In the genomic region with DNA sequence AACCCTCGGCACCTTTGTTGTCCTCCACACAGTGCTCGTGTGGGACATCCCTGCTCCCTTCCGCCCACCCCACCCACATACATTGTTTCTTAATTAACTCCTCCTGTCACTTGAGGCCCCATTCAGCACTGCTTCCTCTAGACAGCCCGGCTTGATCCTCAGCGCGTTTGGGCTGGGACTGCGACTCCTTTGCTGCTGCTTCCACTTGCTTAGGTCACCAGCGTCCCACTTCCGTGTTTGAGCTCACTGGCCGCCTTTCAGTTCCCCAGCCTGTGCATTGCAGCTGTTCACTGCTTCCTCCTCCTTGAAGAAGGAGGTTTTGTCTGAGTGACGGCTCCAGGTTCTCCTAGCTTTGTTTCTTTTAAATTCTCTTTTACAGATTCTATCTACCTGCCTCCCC, we compare ENCODE assay signal across 7 cellular contexts. TPM values are rescaled to one million over a fixed set of nuclear protein-coding genes. Genes with fewer than 3 reads are reported as not detected.
DNase-seq lines count a peak whose midpoint lies in the region; ATAC-seq and TF ChIP-seq lines count a peak whose summit lies in the region.

No MANE protein-coding gene starts in this region.

- peaks cover 7% of the 10 kb centered on the region for H3K36me3 ChIP-seq in upper lobe of right lung

- peak overlapping the region; percentile 37 for H3K27ac ChIP-seq in upper lobe of right lung

- peak overlapping the region; percentile 5 for H3K4me3 ChIP-seq in upper lobe of right lung

- ATAC-seq in GM19463 (IDR thresholded peaks at IDR 0.05; ENCODE audit: unreplicated experiment), result peak; percentile 68
- peak; percentile 49 for ATAC-seq in HG03565 (IDR thresholded peaks at IDR 0.05; ENCODE audit: unreplicated experiment)
- ATAC-seq in activated CD8-positive, alpha-beta T cell treated with anti-CD3 and anti-CD28 coated beads, Interleukin-2, amount 10 ng/mL, durations not matched to agents 7 days and 5 days, result peak; percentile 93
- peak; percentile 47 for ATAC-seq in esophagus mucosa
- peak; percentile 96 for ATAC-seq in upper lobe of right lung

- H3K27me3 Mint-ChIP-seq in activated CD8-positive, alpha-beta T cell treated with anti-CD3 and anti-CD28 coated beads, Interleukin-2, amount 10 ng/mL, durations not matched to agents 7 days and 5 days (ENCODE audit: low read depth), result no peaks in the 10 kb centered on the region

- no peaks in the 10 kb centered on the region for H3K9me3 Mint-ChIP-seq in activated CD8-positive, alpha-beta T cell treated with anti-CD3 and anti-CD28 coated beads, Interleukin-2, amount 10 ng/mL, durations not matched to agents 7 days and 5 days (ENCODE audit: insufficient read depth)

- POLR2A ChIA-PET in activated CD8-positive, alpha-beta T cell treated with anti-CD3 and anti-CD28 coated beads, Interleukin-2, amount 10 ng/mL, durations not matched to agents 7 days and 5 days (lab: Charles Lee), result interaction anchor here (0.6 to 4.5 kb wide), 7 partner anchors 11 to 448 kb away, joined by 3 to 39 read pairs (median 3); a partner anchor contains a TSS

- H3K4me3 Mint-ChIP-seq in activated CD8-positive, alpha-beta T cell treated with anti-CD3 and anti-CD28 coated beads, Interleukin-2, amount 10 ng/mL, durations not matched to agents 7 days and 5 days, result peak overlapping the region; percentile 38

- peaks cover 83% of the 10 kb centered on the region for H3K4me1 ChIP-seq in upper lobe of right lung

- H3K36me3 Mint-ChIP-seq in activated CD8-positive, alpha-beta T cell treated with anti-CD3 and anti-CD28 coated beads, Interleukin-2, amount 10 ng/mL, durations not matched to agents 7 days and 5 days (ENCODE audit: low read depth), result peaks cover 50% of the 10 kb centered on the region

- H3K27ac Mint-ChIP-seq in activated CD8-positive, alpha-beta T cell treated with anti-CD3 and anti-CD28 coated beads, Interleukin-2, amount 10 ng/mL, durations not matched to agents 7 days and 5 days, result peak overlapping the region; percentile 83

- CTCF ChIA-PET in activated CD8-positive, alpha-beta T cell treated with anti-CD3 and anti-CD28 coated beads, Interleukin-2, amount 10 ng/mL, durations not matched to agents 7 days and 5 days (lab: Charles Lee), result interaction anchor here (2.3 to 2.5 kb wide), 3 partner anchors 16 to 264 kb away, joined by 10 to 15 read pairs (median 14); a partner anchor contains a TSS

- no peak for TF ChIP-seq CTCF in upper lobe of right lung (IDR thresholded peaks at IDR 0.05)

- H3K9me3 ChIP-seq in upper lobe of right lung, result no peaks in the 10 kb centered on the region

- peaks cover 83% of the 10 kb centered on the region for H3K4me1 Mint-ChIP-seq in activated CD8-positive, alpha-beta T cell treated with anti-CD3 and anti-CD28 coated beads, Interleukin-2, amount 10 ng/mL, durations not matched to agents 7 days and 5 days (ENCODE audit: low read depth)

- intact Hi-C loops in posterior cingulate gyrus (cut with DNase I), result no loop called here
- intact Hi-C loops in upper lobe of right lung (cut with DNase I), result no loop called here

- DNase-seq in activated CD8-positive, alpha-beta T cell treated with anti-CD3 and anti-CD28 coated beads, Interleukin-2, amount 10 ng/mL, durations not matched to agents 7 days and 5 days, result peak; percentile 87
- DNase-seq in posterior cingulate gyrus (peak in 8 of 10 donors; percentile 25 to 92 (median 48)), upper lobe of right lung (peak; percentile 87), cerebellar nuclear complex (lab: John Stamatoyannopoulos, UW) (no peak)

- no peaks in the 10 kb centered on the region for H3K27me3 ChIP-seq in upper lobe of right lung

RNA-seq across cellular contexts. Expression of a gene that starts 16.1 kb away (rescaled TPM):
- total RNA-seq in activated CD8-positive, alpha-beta T cell treated with anti-CD3 and anti-CD28 coated beads, Interleukin-2, amount 10 ng/mL, durations not matched to agents 7 days and 5 days, result 100 to 1,000 TPM; 105 to 118 TPM
- total RNA-seq in esophagus mucosa, result 34.6 TPM
- 41.0 TPM for total RNA-seq in upper lobe of right lung

RNA-seq across cellular contexts. Expression of a gene that starts 51.5 kb away (rescaled TPM):
- 10 to 100 TPM; 31.9 to 33.0 TPM for total RNA-seq in activated CD8-positive, alpha-beta T cell treated with anti-CD3 and anti-CD28 coated beads, Interleukin-2, amount 10 ng/mL, durations not matched to agents 7 days and 5 days
- total RNA-seq in esophagus mucosa (12.0 TPM), upper lobe of right lung (28.9 TPM)

Comparison
In these comparisons a context has a peak if more than half of its experiments do, and no peak if none do; other contexts are left out.
1. DNase-seq: peak in activated CD8-positive, alpha-beta T cell treated with anti-CD3 and anti-CD28 coated beads, Interleukin-2, amount 10 ng/mL, durations not matched to agents 7 days and 5 days (single experiment), posterior cingulate gyrus (8 of 10) and upper lobe of right lung (single experiment); none in cerebellar nuclear complex (0 of 2).
2. Peak in every context shown above with its lines, with median percentiles within 50 percentile points of each other: ATAC-seq.